In the genomic region with DNA sequence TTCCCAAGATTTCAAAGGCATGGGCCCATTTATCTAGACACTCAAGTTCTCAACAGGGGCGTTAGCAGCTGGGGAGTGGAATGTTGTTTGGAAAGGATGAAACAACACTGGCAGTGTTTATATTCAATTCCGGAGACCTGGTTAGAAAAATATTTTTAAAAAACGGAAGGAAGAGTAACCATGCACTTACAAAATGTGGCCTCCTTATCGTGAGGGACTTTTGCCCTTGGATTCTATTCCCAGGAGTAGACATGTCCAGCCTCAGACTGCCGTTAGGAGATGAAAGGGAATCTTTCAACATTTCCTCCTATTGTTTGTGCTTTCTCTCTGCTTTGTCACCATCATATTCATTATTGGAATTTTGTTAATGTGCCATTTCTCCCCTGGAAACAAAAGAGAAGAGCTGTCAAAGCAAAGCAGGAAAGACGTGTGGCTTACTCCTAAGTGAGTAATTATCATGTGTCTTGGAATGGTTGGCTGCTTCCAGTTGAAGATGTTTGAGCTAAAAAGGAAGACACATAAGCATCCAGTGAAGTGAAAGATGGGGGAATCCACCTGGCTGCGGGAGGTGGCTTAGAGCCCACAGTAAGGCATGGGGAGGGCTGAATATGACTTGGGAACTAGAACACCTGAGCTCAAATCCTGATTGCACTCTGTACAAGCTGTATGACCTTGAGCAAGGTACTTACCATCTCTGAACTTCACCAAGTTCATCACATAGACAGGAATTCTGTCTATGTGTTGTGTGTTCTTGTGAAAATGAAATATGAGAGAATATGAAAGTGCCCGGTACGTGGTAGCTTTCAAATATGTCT, we compare ENCODE assay signal across 18 cellular contexts.
A peak's percentile ranks its signal among the peaks of the same experiment; 100 is the strongest.
DNase-seq lines count a peak whose midpoint lies in the region; ATAC-seq, FAIRE-seq and TF ChIP-seq lines count a peak whose summit lies in the region.
"Had no signal": no experiment of that assay in that cellular context is flagged by ENCODE, and none has a peak within 500 bp of the region (broad histone marks: within the 10 kb centered on the region; RNA-seq: fewer than 3 reads in every experiment).

No MANE protein-coding gene starts in this region.

- peak overlapping the region; percentile 68; the same call in 1 of the 2 replicates for H3K4me2 ChIP-seq in KMS-11

- H3K27ac ChIP-seq in KMS-11: peak overlapping the region; percentile 62; the same call in 1 of the 2 replicates
- H3K27ac ChIP-seq: suprapubic skin had no signal

- H3K27me3 ChIP-seq in KMS-11 (ENCODE audit: insufficient read depth, low read depth) (no peaks in the 10 kb centered on the region), bronchial epithelial cell (ENCODE audit: control insufficient read depth, insufficient read depth, low read length) (no peaks in the 10 kb centered on the region)
- H3K27me3 ChIP-seq: suprapubic skin had no signal

- DNase-seq in bronchial epithelial cell (ENCODE audit: low read depth): peak; percentile 41
- peak; percentile 27 for DNase-seq in left kidney (ENCODE audit: low read depth, low spot score)
- DNase-seq in renal cortical epithelial cell (ENCODE audit: low read depth): peak; percentile 74
- no peak for DNase-seq in NCI-H526 treated with DMSO at 0.1 percent for 48 hours (lab: John Stamatoyannopoulos, UW)
- no peak for DNase-seq in central memory CD4-positive, alpha-beta T cell
- no peak for DNase-seq in foreskin fibroblast
- DNase-seq: activated CD4-positive, alpha-beta T cell treated with anti-CD3 and anti-CD28 coated beads, Interleukin-2, amount 50 U/mL, for 4 hours; activated naive CD8-positive, alpha-beta T cell treated with anti-CD3 and anti-CD28 coated beads, Interleukin-2, amount 10 ng/mL, durations not matched to agents 7 days and 5 days; activated T-cell treated with anti-CD3 and anti-CD28 coated beads, Interleukin-2, amount 50 U/mL, for 24 hours; erythroblast; hippocampal formation; left colon; NCI-H510A; stimulated activated CD4-positive, alpha-beta T cell treated with anti-CD3 and anti-CD28 coated beads, Interleukin-2, amount 100 ng/mL, for 24 hours had no signal

- H4K20me1 ChIP-seq in KMS-11 (ENCODE audit: insufficient read depth): no peaks in the 10 kb centered on the region

- H3K4me3 ChIP-seq in KMS-11 (IDR thresholded peaks at IDR 0.05; ENCODE audit: insufficient read depth, low read depth, low read length) (no peak overlapping the region), bronchial epithelial cell (ENCODE audit: low read depth, low read length) (no peak overlapping the region), foreskin fibroblast (ENCODE audit: low read depth in 1 of 2, low read length in 2 of 2) (no peak overlapping the region)
- H3K4me3 ChIP-seq: suprapubic skin had no signal

- no peaks in the 10 kb centered on the region for H3K79me2 ChIP-seq in KMS-11 (ENCODE audit: insufficient read depth, low read depth)

- no peak for TF ChIP-seq CTCF in KMS-11 (conservative IDR thresholded peaks at IDR 0.05; ENCODE audit: low read depth, low read length)
- TF ChIP-seq CTCF in bronchial epithelial cell (IDR thresholded peaks at IDR 0.05; ENCODE audit: insufficient read depth, low read length, severe bottlenecking): no peak
- TF ChIP-seq CTCF in foreskin fibroblast (IDR thresholded peaks at IDR 0.05; ENCODE audit: low read depth, low read length): no peak

- no peak overlapping the region for H2AFZ ChIP-seq in KMS-11 (ENCODE audit: low read depth)

- FAIRE-seq in bronchial epithelial cell (lab: Jason Lieb, UNC): no peak

- H3K9ac ChIP-seq in KMS-11: no peak overlapping the region

- H3K36me3 ChIP-seq in KMS-11 (ENCODE audit: insufficient read depth) (no peaks in the 10 kb centered on the region), bronchial epithelial cell (ENCODE audit: control insufficient read depth, insufficient read depth, low read length) (no peaks in the 10 kb centered on the region)
- H3K36me3 ChIP-seq: suprapubic skin had no signal

- no peak for ATAC-seq in GM21526 (IDR thresholded peaks at IDR 0.05; ENCODE audit: low FRiP score, unreplicated experiment)
- ATAC-seq: left colon; naive thymus-derived CD8-positive, alpha-beta T cell had no signal

- peaks cover 72% of the 10 kb centered on the region for H3K4me1 ChIP-seq in KMS-11 (ENCODE audit: low read depth, poor library complexity, severe bottlenecking)
- H3K4me1 ChIP-seq: suprapubic skin had no signal

Comparison
In these comparisons a context has a peak if more than half of its experiments do, and no peak if none do; other contexts are left out.
1. DNase-seq: peak in bronchial epithelial cell (single experiment), left kidney (single experiment) and renal cortical epithelial cell (single experiment); none in NCI-H526 treated with DMSO at 0.1 percent for 48 hours (single experiment), central memory CD4-positive, alpha-beta T cell (single experiment) and foreskin fibroblast (0 of 2).